In the genomic region with DNA sequence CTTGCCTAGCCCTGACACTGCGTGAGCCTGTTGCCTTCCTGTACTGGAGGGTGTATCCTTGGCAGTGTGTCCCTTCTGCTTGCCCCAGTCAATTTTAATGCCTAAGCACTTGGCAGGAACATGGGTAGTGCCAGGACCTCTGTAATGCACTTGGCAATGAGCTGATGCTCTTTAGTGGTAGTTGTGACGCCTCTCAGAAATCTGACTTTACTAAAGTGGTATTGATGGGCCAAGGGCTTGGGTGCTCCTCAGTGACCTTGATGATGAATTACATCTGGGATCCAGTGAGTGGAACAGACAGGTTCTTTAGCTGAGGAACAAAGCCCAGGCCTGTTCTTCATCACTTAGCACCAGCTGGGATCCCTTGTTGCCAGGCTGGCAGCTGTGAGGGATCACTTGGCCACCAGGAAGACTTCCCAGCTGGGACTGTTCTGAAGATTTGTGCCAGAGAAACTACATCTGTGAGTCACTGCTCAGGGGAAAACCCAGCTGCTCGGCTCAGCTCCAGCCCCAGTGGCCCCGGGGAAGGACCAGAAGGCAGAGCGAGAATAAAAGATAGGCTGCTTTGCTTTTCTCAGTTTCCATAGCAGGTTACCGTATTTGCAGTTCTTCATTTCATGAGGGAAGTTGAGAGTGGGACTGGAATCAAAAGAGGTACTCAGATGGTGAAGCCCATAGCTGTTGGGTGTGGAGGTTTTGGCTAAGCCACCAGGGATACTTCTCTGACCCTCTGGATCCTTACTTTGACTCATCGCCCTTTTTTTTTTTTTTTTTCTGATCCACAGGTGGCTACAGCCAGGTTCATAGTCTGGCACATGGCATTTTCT, we compare ENCODE assay signal across 8 cellular contexts. TPM values are rescaled to one million over a fixed set of nuclear protein-coding genes. Genes with fewer than 3 reads are reported as not detected.
DNase-seq lines count a peak whose midpoint lies in the region; ATAC-seq, FAIRE-seq and TF ChIP-seq lines count a peak whose summit lies in the region.

No MANE protein-coding gene starts in this region.

- intact Hi-C loops in Right ventricle myocardium superior (cut with DNase I) = no loop called here

- H2AFZ ChIP-seq in GM23338 = no peak overlapping the region

- H3K27ac ChIP-seq in GM23338 (ENCODE audit: low read depth) = no peak overlapping the region

- H3K27me3 ChIP-seq in GM23338 (ENCODE audit: insufficient read depth) = 0 out of 2 replicates have a peak, but pooled peaks cover 3% of the 10 kb centered on the region

- no peak for TF ChIP-seq POLR2A in GM12891 (IDR thresholded peaks at IDR 0.05; ENCODE audit: low read depth, low read length)

- H3K4me3 ChIP-seq in GM23338 = no peak overlapping the region

- H4K20me1 ChIP-seq in GM23338 (replicated peaks; ENCODE audit: insufficient read depth) = no peaks in the 10 kb centered on the region

- H3K36me3 ChIP-seq in GM23338 (ENCODE audit: insufficient read depth) = no peaks in the 10 kb centered on the region

- H3K4me1 Mint-ChIP-seq in activated T-helper 17 cell treated with anti-CD3 and anti-CD28 coated beads, Interleukin-2, amount 50 U/mL, for 72 hours = peaks cover 51% of the 10 kb centered on the region
- no peaks in the 10 kb centered on the region for H3K4me1 Mint-ChIP-seq in GM23338

- FAIRE-seq in GM12891 (lab: Jason Lieb, UNC) = peak; percentile 92

- no peaks in the 10 kb centered on the region for H3K27me3 Mint-ChIP-seq in activated T-helper 17 cell treated with anti-CD3 and anti-CD28 coated beads, Interleukin-2, amount 50 U/mL, for 72 hours
- peaks cover 3% of the 10 kb centered on the region for H3K27me3 Mint-ChIP-seq in GM23338 (ENCODE audit: insufficient read depth, low read depth, poor library complexity)

- H3F3A ChIP-seq in GM23338 (replicated peaks; ENCODE audit: low read depth) = no peaks in the 10 kb centered on the region

- no peaks in the 10 kb centered on the region for H3K79me2 ChIP-seq in GM23338 (replicated peaks; ENCODE audit: insufficient read depth)

- DNase-seq in GM12891 (ENCODE audit: insufficient read length, low spot score) (peak; percentile 32), HCEC 1CT (peak; percentile 86), NCI-H226 (peak; percentile 3), Right ventricle myocardium superior (peak; percentile 94), GM23338 (ENCODE audit: low spot score) (no peak), NCI-H2029 treated with DMSO at 0.1 percent for 48 hours (lab: John Stamatoyannopoulos, UW) (no peak)
- peak; percentile 57 to 65 for DNase-seq in stimulated activated CD4-positive, alpha-beta T cell treated with anti-CD3 and anti-CD28 coated beads, Interleukin-1b, Interleukin-23, amount 100 ng/mL, for 4 hours (ENCODE audit: low read depth in 2 of 2)

- peaks cover 3% of the 10 kb centered on the region for H3K9me3 Mint-ChIP-seq in activated T-helper 17 cell treated with anti-CD3 and anti-CD28 coated beads, Interleukin-2, amount 50 U/mL, for 72 hours
- no peaks in the 10 kb centered on the region for H3K9me3 Mint-ChIP-seq in GM23338

- no peak overlapping the region for H3K4me3 Mint-ChIP-seq in activated T-helper 17 cell treated with anti-CD3 and anti-CD28 coated beads, Interleukin-2, amount 50 U/mL, for 72 hours
- H3K4me3 Mint-ChIP-seq in GM23338 = no peak overlapping the region

- H3K27ac Mint-ChIP-seq in activated T-helper 17 cell treated with anti-CD3 and anti-CD28 coated beads, Interleukin-2, amount 50 U/mL, for 72 hours = peak overlapping the region; percentile 92
- H3K27ac Mint-ChIP-seq in GM23338 = no peak overlapping the region

- no peak for TF ChIP-seq CTCF in GM23338 (conservative IDR thresholded peaks at IDR 0.05; ENCODE audit: low read depth in 2 of 2)

- H3K4me1 ChIP-seq in GM23338 (ENCODE audit: insufficient read depth) = no peaks in the 10 kb centered on the region

- no peak overlapping the region for H3K4me2 ChIP-seq in GM23338

- no peaks in the 10 kb centered on the region for H3K9me2 ChIP-seq in GM23338 (ENCODE audit: insufficient read depth)

- no peaks in the 10 kb centered on the region for H3K36me3 Mint-ChIP-seq in activated T-helper 17 cell treated with anti-CD3 and anti-CD28 coated beads, Interleukin-2, amount 50 U/mL, for 72 hours (ENCODE audit: low read depth)
- no peaks in the 10 kb centered on the region for H3K36me3 Mint-ChIP-seq in GM23338 (ENCODE audit: low read depth)

- ATAC-seq in activated T-helper 17 cell treated with anti-CD3 and anti-CD28 coated beads, Interleukin-2, amount 50 U/mL, for 72 hours (replicated peaks) = peak; percentile 73
- ATAC-seq in Right ventricle myocardium superior (ENCODE audit: poor library complexity) (peak; percentile 94), GM23338 (no peak)

TF ChIP-seq in GM12891, 5 proteins besides CTCF, POLR2A, EP300 and RAD21:
- TF ChIP-seq SPI1 (IDR thresholded peaks at IDR 0.05; ENCODE audit: low read depth, low read length) (peak; percentile 77), PAX5 (IDR thresholded peaks at IDR 0.05; ENCODE audit: insufficient read depth, low read length, severe bottlenecking) (no peak), TAF1 (IDR thresholded peaks at IDR 0.05; ENCODE audit: low read depth, low read length) (no peak), POU2F2 (IDR thresholded peaks at IDR 0.05; ENCODE audit: low read depth, low read length) (peak; percentile 68; the same call in 1 of the 2 replicates), POLR2AphosphoS5 (IDR thresholded peaks at IDR 0.05; ENCODE audit: low read depth, low read length) (no peak)
TF ChIP-seq in GM12891: peak in this region for 2.

TF ChIP-seq in GM23338, 12 proteins besides CTCF, POLR2A, EP300 and RAD21 (continues in another document):
- TF ChIP-seq CREB1 (CRISPR knock-in tag; IDR thresholded peaks at IDR 0.05; ENCODE audit: low read depth) (no peak), ZNF114 (CRISPR knock-in tag; IDR thresholded peaks at IDR 0.05) (no peak), JUNB (IDR thresholded peaks at IDR 0.05; ENCODE audit: unreplicated experiment) (no peak), POLR2AphosphoS5 (IDR thresholded peaks at IDR 0.05; ENCODE audit: low read depth) (no peak), STAT1 (IDR thresholded peaks at IDR 0.05; ENCODE audit: unreplicated experiment) (no peak)
- TF ChIP-seq, protein P1, sequence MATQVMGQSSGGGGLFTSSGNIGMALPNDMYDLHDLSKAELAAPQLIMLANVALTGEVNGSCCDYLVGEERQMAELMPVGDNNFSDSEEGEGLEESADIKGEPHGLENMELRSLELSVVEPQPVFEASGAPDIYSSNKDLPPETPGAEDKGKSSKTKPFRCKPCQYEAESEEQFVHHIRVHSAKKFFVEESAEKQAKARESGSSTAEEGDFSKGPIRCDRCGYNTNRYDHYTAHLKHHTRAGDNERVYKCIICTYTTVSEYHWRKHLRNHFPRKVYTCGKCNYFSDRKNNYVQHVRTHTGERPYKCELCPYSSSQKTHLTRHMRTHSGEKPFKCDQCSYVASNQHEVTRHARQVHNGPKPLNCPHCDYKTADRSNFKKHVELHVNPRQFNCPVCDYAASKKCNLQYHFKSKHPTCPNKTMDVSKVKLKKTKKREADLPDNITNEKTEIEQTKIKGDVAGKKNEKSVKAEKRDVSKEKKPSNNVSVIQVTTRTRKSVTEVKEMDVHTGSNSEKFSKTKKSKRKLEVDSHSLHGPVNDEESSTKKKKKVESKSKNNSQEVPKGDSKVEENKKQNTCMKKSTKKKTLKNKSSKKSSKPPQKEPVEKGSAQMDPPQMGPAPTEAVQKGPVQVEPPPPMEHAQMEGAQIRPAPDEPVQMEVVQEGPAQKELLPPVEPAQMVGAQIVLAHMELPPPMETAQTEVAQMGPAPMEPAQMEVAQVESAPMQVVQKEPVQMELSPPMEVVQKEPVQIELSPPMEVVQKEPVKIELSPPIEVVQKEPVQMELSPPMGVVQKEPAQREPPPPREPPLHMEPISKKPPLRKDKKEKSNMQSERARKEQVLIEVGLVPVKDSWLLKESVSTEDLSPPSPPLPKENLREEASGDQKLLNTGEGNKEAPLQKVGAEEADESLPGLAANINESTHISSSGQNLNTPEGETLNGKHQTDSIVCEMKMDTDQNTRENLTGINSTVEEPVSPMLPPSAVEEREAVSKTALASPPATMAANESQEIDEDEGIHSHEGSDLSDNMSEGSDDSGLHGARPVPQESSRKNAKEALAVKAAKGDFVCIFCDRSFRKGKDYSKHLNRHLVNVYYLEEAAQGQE (IDR thresholded peaks at IDR 0.05; ENCODE audit: unreplicated experiment) = no peak

RNA-seq across cellular contexts. Expression of gene KCNA2, which starts 28.5 kb away (rescaled TPM):
- 0.10 TPM for polyA plus RNA-seq in GM12891 (2012; ENCODE audit: low read depth, missing spikeins)
- 1 to 10 TPM; 1.6 to 4.7 TPM for total RNA-seq in activated T-helper 17 cell treated with anti-CD3 and anti-CD28 coated beads, Interleukin-2, amount 50 U/mL, for 72 hours
- 0.70 TPM for total RNA-seq in Right ventricle myocardium superior
- total RNA-seq in GM23338 (2014; rRNA removed; shearing (Covaris generic)) = 0.97 and 1.5 TPM in 2 replicates
- polyA plus RNA-seq in GM23338 (2016; fragmentation: Nextera tagmentation; extraction: Ambion mirVana) = 0.11 and 0.17 TPM in 2 replicates

RNA-seq across cellular contexts. Expression of gene KCNA3, which starts 40.1 kb away (rescaled TPM):
- 0.18 TPM for polyA plus RNA-seq in GM12891 (2012; ENCODE audit: low read depth, missing spikeins)
- 10 to 100 TPM; 22.7 to 61.7 TPM for total RNA-seq in activated T-helper 17 cell treated with anti-CD3 and anti-CD28 coated beads, Interleukin-2, amount 50 U/mL, for 72 hours
- 0.24 TPM for total RNA-seq in Right ventricle myocardium superior
- total RNA-seq in GM23338 (2014; rRNA removed; shearing (Covaris generic)) = 3.0 and 4.2 TPM in 2 replicates
- 0.32 TPM in 1 of 2 replicates, not detected in the other for polyA plus RNA-seq in GM23338 (2016; fragmentation: Nextera tagmentation; extraction: Ambion mirVana)

Comparison
In these comparisons a context has a peak if more than half of its experiments do, and no peak if none do; other contexts are left out.
1. DNase-seq: peak in GM12891 (single experiment), HCEC 1CT (single experiment), NCI-H226 (single experiment), Right ventricle myocardium superior (single experiment) and stimulated activated CD4-positive, alpha-beta T cell treated with anti-CD3 and anti-CD28 coated beads, Interleukin-1b, Interleukin-23, amount 100 ng/mL, for 4 hours (2 of 2); none in GM23338 (single experiment) and NCI-H2029 treated with DMSO at 0.1 percent for 48 hours (single experiment).